Comparison of ENCODE assay signal across 18 cellular contexts in the genomic region with DNA sequence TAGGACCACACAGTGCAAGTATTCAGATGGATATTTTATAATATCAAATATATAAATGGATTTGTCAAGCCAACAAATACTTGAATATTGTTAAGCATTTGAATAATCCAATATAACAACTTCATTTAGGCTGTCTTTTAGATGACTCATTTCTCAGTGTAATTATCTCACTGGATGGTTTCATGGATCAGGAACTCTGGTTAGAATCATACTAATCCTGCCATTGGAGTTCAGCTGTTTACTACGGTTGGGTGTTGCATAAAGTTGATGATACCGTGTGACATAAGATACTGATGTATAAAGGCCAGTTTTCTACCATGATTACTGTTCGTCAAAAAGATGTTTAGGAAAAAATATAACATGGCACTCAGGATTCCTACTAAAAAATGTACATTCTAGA.
A peak's percentile ranks its signal among the peaks of the same experiment; 100 is the strongest.
DNase-seq lines count a peak whose midpoint lies in the region; ATAC-seq and TF ChIP-seq lines count a peak whose summit lies in the region.
"Had no signal": no experiment of that assay in that cellular context is flagged by ENCODE, and none has a peak within 500 bp of the region (broad histone marks: within the 10 kb centered on the region; RNA-seq: fewer than 3 reads in every experiment).

No MANE protein-coding gene starts in this region.

- H3K4me1 ChIP-seq in RWPE2 (ENCODE audit: insufficient read depth, poor library complexity, severe bottlenecking) = peaks cover 17% of the 10 kb centered on the region

- ATAC-seq in RWPE2 (ENCODE audit: low read depth) = no peak
- no peak for ATAC-seq in HG03135 (IDR thresholded peaks at IDR 0.05; ENCODE audit: unreplicated experiment)
- ATAC-seq: GM12878, GM23338, PC-3, Right ventricle myocardium inferior had no signal

- no peak overlapping the region for H3K4me3 Mint-ChIP-seq in activated naive CD8-positive, alpha-beta T cell treated with anti-CD3 and anti-CD28 coated beads for 36 hours
- H3K4me3 Mint-ChIP-seq: GM23338 had no signal

- no peaks in the 10 kb centered on the region for H3K9me3 Mint-ChIP-seq in activated naive CD8-positive, alpha-beta T cell treated with anti-CD3 and anti-CD28 coated beads for 36 hours
- H3K9me3 Mint-ChIP-seq: GM23338 had no signal

- H3K27ac ChIP-seq in RWPE2 (ENCODE audit: poor library complexity, severe bottlenecking) = peak overlapping the region; percentile 69
- H3K27ac ChIP-seq: C4-2B, HL-60 had no signal

- no peaks in the 10 kb centered on the region for H3K27me3 ChIP-seq in RWPE2 (ENCODE audit: insufficient read depth, poor library complexity, severe bottlenecking)

- no peak overlapping the region for H3K27ac Mint-ChIP-seq in activated naive CD8-positive, alpha-beta T cell treated with anti-CD3 and anti-CD28 coated beads for 36 hours
- H3K27ac Mint-ChIP-seq: GM23338 had no signal

- peaks cover 6% of the 10 kb centered on the region for H3K27me3 Mint-ChIP-seq in activated naive CD8-positive, alpha-beta T cell treated with anti-CD3 and anti-CD28 coated beads for 36 hours

- TF ChIP-seq CTCF in RWPE2 (IDR thresholded peaks at IDR 0.05; ENCODE audit: poor library complexity, severe bottlenecking) = no peak
- TF ChIP-seq CTCF in fibroblast of mammary gland (conservative IDR thresholded peaks at IDR 0.05; ENCODE audit: control insufficient read depth, insufficient read depth, low read depth, low read length) = no peak

- no peaks in the 10 kb centered on the region for H3K9me3 ChIP-seq in RWPE2 (ENCODE audit: severe bottlenecking)

- no peaks in the 10 kb centered on the region for H3K4me1 Mint-ChIP-seq in activated naive CD8-positive, alpha-beta T cell treated with anti-CD3 and anti-CD28 coated beads for 36 hours
- H3K4me1 Mint-ChIP-seq: GM23338 had no signal

- H3K36me3 ChIP-seq in RWPE2 (ENCODE audit: low read depth) = no peaks in the 10 kb centered on the region

- H3K4me3 ChIP-seq in RWPE2 (ENCODE audit: severe bottlenecking) (no peak overlapping the region), fibroblast of mammary gland (ENCODE audit: control insufficient read depth, low read depth, low read length) (no peak overlapping the region)
- H3K4me3 ChIP-seq: GM12878, GM23338 had no signal

- DNase-seq in EH (ENCODE audit: low read depth) (peak; percentile 42), RWPE2 (ENCODE audit: low spot score) (no peak), fibroblast of mammary gland (ENCODE audit: low read depth) (peak; percentile 38), renal cortical epithelial cell (ENCODE audit: low read depth) (peak; percentile 58), SIG-M5 (lab: John Stamatoyannopoulos, UW) (no peak)
- DNase-seq in activated naive CD8-positive, alpha-beta T cell treated with anti-CD3 and anti-CD28 coated beads for 36 hours = no peak
- DNase-seq: KBM-7, NCI-H1092 treated with DMSO at 0.1 percent for 48 hours, NCI-H1694 treated with DMSO at 0.1 percent for 48 hours, NCI-H345, NCI-H526 treated with DMSO at 0.1 percent for 48 hours, PC-3 had no signal

- H3K36me3 Mint-ChIP-seq in activated naive CD8-positive, alpha-beta T cell treated with anti-CD3 and anti-CD28 coated beads for 36 hours = no peaks in the 10 kb centered on the region

Comparison
In these comparisons a context has a peak if more than half of its experiments do, and no peak if none do; other contexts are left out.
1. DNase-seq: peak in EH (single experiment), fibroblast of mammary gland (single experiment) and renal cortical epithelial cell (single experiment); none in RWPE2 (single experiment), activated naive CD8-positive, alpha-beta T cell treated with anti-CD3 and anti-CD28 coated beads for 36 hours (single experiment) and SIG-M5 (single experiment).